ENCODE assay signal across 1 cellular context in genomic region chr4:141604683-141605082, GRCh38.
TF ChIP-seq lines count a peak whose summit lies in the region.

No MANE protein-coding gene starts in this region.

TF ChIP-seq in GM12878, 131 proteins besides CTCF, POLR2A, EP300 and RAD21:
- peak; percentile 56 for TF ChIP-seq RUNX3 (IDR thresholded peaks at IDR 0.05; ENCODE audit: low read length)
